Comparison of ENCODE assay signal across 10 cellular contexts in the genomic region with DNA sequence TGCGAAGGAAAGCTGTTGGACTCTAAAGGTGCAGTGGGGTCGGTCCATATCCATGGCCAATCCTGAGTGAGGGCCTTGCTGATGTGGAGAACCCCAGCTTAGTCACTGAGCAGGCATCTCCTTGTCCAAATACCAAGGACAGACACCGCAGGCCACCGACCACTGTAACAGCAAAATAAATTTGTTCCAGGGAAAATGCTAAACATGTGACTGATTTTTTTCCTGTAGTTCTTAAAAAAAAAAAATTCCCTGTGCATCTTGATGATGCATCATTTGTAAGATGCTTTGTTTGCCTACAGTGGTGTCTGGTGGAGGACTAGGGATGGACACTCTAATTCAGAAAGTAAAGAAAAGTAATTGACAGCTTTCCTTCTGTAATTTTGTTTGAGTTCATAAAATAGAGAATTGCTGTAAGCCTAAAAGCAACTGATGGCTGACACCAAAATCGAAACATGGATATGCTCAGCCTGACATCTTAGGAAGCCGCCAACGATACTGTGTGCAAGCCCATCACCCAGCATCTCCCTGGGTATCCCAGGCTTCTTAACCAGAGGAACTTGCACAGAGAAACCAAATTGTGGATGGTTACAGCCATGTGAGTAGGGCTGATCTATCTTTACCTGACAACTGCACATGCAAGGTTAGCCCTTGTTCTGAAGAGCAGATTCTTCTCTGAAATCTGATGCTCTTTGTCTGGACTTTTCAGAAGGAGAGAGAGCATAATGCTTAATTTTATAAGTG.
DNase-seq lines count a peak whose midpoint lies in the region; ATAC-seq, FAIRE-seq and TF ChIP-seq lines count a peak whose summit lies in the region.
"Had no signal": no experiment of that assay in that cellular context is flagged by ENCODE, and none has a peak within 500 bp of the region (broad histone marks: within the 10 kb centered on the region; RNA-seq: fewer than 3 reads in every experiment).

No MANE protein-coding gene starts in this region.

- no peak overlapping the region for H4K5ac ChIP-seq in mesendoderm (ENCODE audit: low read length)

- H3K9me3 ChIP-seq in right lobe of liver (no peaks in the 10 kb centered on the region), HepG2 (ENCODE audit: low read length) (no peaks in the 10 kb centered on the region), aorta (ENCODE audit: control insufficient read depth, low read length) (peaks cover 2% of the 10 kb centered on the region)

- H3K9ac ChIP-seq in HepG2 (ENCODE audit: insufficient read depth, low read depth, low read length): no peak overlapping the region
- H3K9ac ChIP-seq in mesendoderm (ENCODE audit: low read length): no peak overlapping the region

- H3K27ac ChIP-seq in right lobe of liver: peak overlapping the region in 1 of 3 donors; percentile 22
- no peak overlapping the region for H3K27ac ChIP-seq in HepG2 (ENCODE audit: extremely low read length, insufficient read depth, low read length)
- no peak overlapping the region for H3K27ac ChIP-seq in aorta (ENCODE audit: low read depth in 1 of 2, low read length in 2 of 2)
- H3K27ac ChIP-seq in mesendoderm (ENCODE audit: low read depth, low read length): no peak overlapping the region
- H3K27ac ChIP-seq: hepatocyte had no signal

- CTCF ChIA-PET in HepG2 (lab: Yijun Ruan, JAX; ENCODE audit: low intra/inter-chr PET ratio, low total read pairs): no interaction called here
- CTCF ChIA-PET in activated CD8-positive, alpha-beta T cell treated with anti-CD3 and anti-CD28 coated beads for 36 hours (lab: Charles Lee): interaction anchor here (1.1 to 1.6 kb wide), 3 partner anchors 10 to 192 kb away, joined by 4 to 5 read pairs (median 4); no protein-coding TSS in a partner anchor

- H3K4me2 ChIP-seq in HepG2 (ENCODE audit: low read depth, low read length) (no peak overlapping the region), mesendoderm (ENCODE audit: low read length) (no peak overlapping the region)
- H3K4me2 ChIP-seq: hepatocyte had no signal

- no peak overlapping the region for H2BK15ac ChIP-seq in mesendoderm (replicated peaks; ENCODE audit: low read depth)

- no peak for TF ChIP-seq RAD21 in HepG2 (CRISPR knock-in tag; IDR thresholded peaks at IDR 0.05)

- no peaks in the 10 kb centered on the region for H4K20me1 ChIP-seq in HepG2 (ENCODE audit: insufficient read depth, low read length)

- FAIRE-seq in HepG2 (lab: Jason Lieb, UNC): no peak
- FAIRE-seq: colon had no signal

- TF ChIP-seq POLR2A in right lobe of liver (IDR thresholded peaks at IDR 0.05): no peak
- no peak for TF ChIP-seq POLR2A in HepG2 (IDR thresholded peaks at IDR 0.05; ENCODE audit: insufficient read depth in 1 of 2, low read depth in 2 of 2, low read length in 2 of 2)

- H3K27me3 Mint-ChIP-seq in activated CD8-positive, alpha-beta T cell treated with anti-CD3 and anti-CD28 coated beads for 36 hours: no peaks in the 10 kb centered on the region

- H3K4me1 Mint-ChIP-seq in activated CD8-positive, alpha-beta T cell treated with anti-CD3 and anti-CD28 coated beads for 36 hours (ENCODE audit: low read depth): peaks cover 49% of the 10 kb centered on the region

- WGBS in right lobe of liver (ENCODE audit: insufficient coverage, low coverage, low lambda C conversion rate, missing lambda C conversion rate): 66% methylated on average over 4 of the region's 7 CpGs
- 57% methylated on average over 7 of the region's 7 CpGs for WGBS in HepG2 (ENCODE audit: low lambda C conversion rate)
- 82 to 84% methylated on average over 7 of the region's 7 CpGs for WGBS in aorta, 2 donors
- no CpG with 5 or more reads among the region's 7 CpGs for WGBS in mesendoderm (ENCODE audit: extremely low coverage, insufficient coverage, low lambda C conversion rate)

- H3K4me1 ChIP-seq in right lobe of liver: no peaks in the 10 kb centered on the region
- no peaks in the 10 kb centered on the region for H3K4me1 ChIP-seq in HepG2 (ENCODE audit: insufficient read depth, low read length)
- no peaks in the 10 kb centered on the region for H3K4me1 ChIP-seq in aorta (ENCODE audit: control insufficient read depth in 1 of 2, insufficient read depth in 2 of 2, low read length in 2 of 2)
- H3K4me1 ChIP-seq in mesendoderm (ENCODE audit: control insufficient read depth, low read depth, low read length): peaks cover 8% of the 10 kb centered on the region

- no peak overlapping the region for H3K4ac ChIP-seq in mesendoderm (ENCODE audit: low read depth, low read length)

- no peak overlapping the region for H2BK120ac ChIP-seq in mesendoderm (ENCODE audit: low read depth, low read length)

- H3K56ac ChIP-seq in mesendoderm (ENCODE audit: low read length): no peak overlapping the region

- H3K4me3 ChIP-seq in right lobe of liver (no peak overlapping the region), HepG2 (replicated peaks in 1 of 3; ENCODE audit: insufficient read depth in 1 of 3, low read depth in 2 of 3, low read length in 3 of 3) (no peak overlapping the region), aorta (ENCODE audit: low read length in 2 of 2) (no peak overlapping the region), mesendoderm (ENCODE audit: low read length) (no peak overlapping the region)
- H3K4me3 ChIP-seq: hepatocyte had no signal

- no peak overlapping the region for H2AFZ ChIP-seq in HepG2 (ENCODE audit: low read length)
- H2AFZ ChIP-seq: hepatocyte had no signal

- intact Hi-C loops in right lobe of liver (cut with DNase I) (no loop called here), HepG2 (cut with micrococcal nuclease; ENCODE audit: unreplicated experiment) (no loop called here), aorta (cut with DNase I) (no loop called here)
- intact Hi-C loops in activated CD8-positive, alpha-beta T cell treated with anti-CD3 and anti-CD28 coated beads for 36 hours (cut with micrococcal nuclease): loop anchor here (2.0 kb wide), 1 partner anchor 15 kb away; no protein-coding TSS in a partner anchor

- no peak overlapping the region for H2BK5ac ChIP-seq in mesendoderm (ENCODE audit: low read length)

- H2AK5ac ChIP-seq in mesendoderm (ENCODE audit: low read length): no peak overlapping the region

- POLR2A ChIA-PET in HepG2 (lab: Yijun Ruan, JAX): no interaction called here
- POLR2A ChIA-PET in activated CD8-positive, alpha-beta T cell treated with anti-CD3 and anti-CD28 coated beads for 36 hours (lab: Charles Lee): interaction anchor here (1.0 to 2.1 kb wide), 7 partner anchors 15 to 188 kb away, joined by 4 to 14 read pairs (median 4); no protein-coding TSS in a partner anchor

- H3K23ac ChIP-seq in mesendoderm (ENCODE audit: low read length): no peak overlapping the region

- peaks cover 7% of the 10 kb centered on the region for H3K9me3 Mint-ChIP-seq in activated CD8-positive, alpha-beta T cell treated with anti-CD3 and anti-CD28 coated beads for 36 hours

- no peaks in the 10 kb centered on the region for H3K79me2 ChIP-seq in HepG2 (ENCODE audit: insufficient read depth, low read length)
- no peaks in the 10 kb centered on the region for H3K79me2 ChIP-seq in mesendoderm (ENCODE audit: control insufficient read depth, insufficient read depth, low read length)
- H3K79me2 ChIP-seq: hepatocyte had no signal

- ATAC-seq in right lobe of liver: peak; percentile 7 to 33 (median 15)
- ATAC-seq in HepG2: no peak
- peak; percentile 32 for ATAC-seq in activated CD8-positive, alpha-beta T cell treated with anti-CD3 and anti-CD28 coated beads for 36 hours
- peak; percentile 21 for ATAC-seq in aorta (ENCODE audit: low FRiP score)
- ATAC-seq in HG03460 (IDR thresholded peaks at IDR 0.05; ENCODE audit: unreplicated experiment): no peak

- H3K18ac ChIP-seq in mesendoderm (ENCODE audit: low read length): no peak overlapping the region

- no peak for TF ChIP-seq EP300 in HepG2 (IDR thresholded peaks at IDR 0.05; ENCODE audit: low read depth in 2 of 2, low read length in 2 of 2)
- no peak for TF ChIP-seq EP300 in HepG2 (CRISPR knock-in tag; IDR thresholded peaks at IDR 0.05; ENCODE audit: borderline replicate concordance)

- peaks cover 13% of the 10 kb centered on the region for H3K36me3 Mint-ChIP-seq in activated CD8-positive, alpha-beta T cell treated with anti-CD3 and anti-CD28 coated beads for 36 hours (ENCODE audit: low read depth)

- no peak overlapping the region for H4K8ac ChIP-seq in mesendoderm (ENCODE audit: low read depth, low read length)

- no peak for DNase-seq in right lobe of liver
- DNase-seq in HepG2 (ENCODE audit: low spot score): no peak
- DNase-seq in activated CD8-positive, alpha-beta T cell treated with anti-CD3 and anti-CD28 coated beads for 36 hours: no peak
- DNase-seq in kidney tubule cell (ENCODE audit: low spot score): peak; percentile 46
- no peak for DNase-seq in aorta
- DNase-seq in effector CD8-positive, alpha-beta T cell (lab: John Stamatoyannopoulos, UW): no peak
- DNase-seq in mesendoderm: no peak

- no peaks in the 10 kb centered on the region for H3K27me3 ChIP-seq in right lobe of liver
- peaks cover 2% of the 10 kb centered on the region in 2 experiments; a peak in 3 of 5 replicates for H3K27me3 ChIP-seq in HepG2 (ENCODE audit: control insufficient read depth in 1 of 2, insufficient read depth in 2 of 2, low read length in 2 of 2)
- H3K27me3 ChIP-seq in aorta (ENCODE audit: control insufficient read depth in 1 of 2, insufficient read depth in 2 of 2, low read length in 1 of 2): no peaks in the 10 kb centered on the region
- no peaks in the 10 kb centered on the region for H3K27me3 ChIP-seq in mesendoderm (ENCODE audit: insufficient read depth, low read length, poor library complexity)
- H3K27me3 ChIP-seq: hepatocyte had no signal

- peak overlapping the region; percentile 40 for H3K4me3 Mint-ChIP-seq in activated CD8-positive, alpha-beta T cell treated with anti-CD3 and anti-CD28 coated beads for 36 hours

- H3K36me3 ChIP-seq in right lobe of liver (no peaks in the 10 kb centered on the region), HepG2 (replicated peaks in 1 of 2; ENCODE audit: control insufficient read depth in 1 of 2, insufficient read depth in 2 of 2, low read length in 2 of 2) (no peaks in the 10 kb centered on the region), aorta (ENCODE audit: control insufficient read depth in 1 of 2, insufficient read depth in 2 of 2, low read length in 1 of 2) (no peaks in the 10 kb centered on the region), mesendoderm (ENCODE audit: control insufficient read depth, insufficient read depth, low read length) (no peaks in the 10 kb centered on the region)

- BruUV-seq in HepG2 (replicated peaks; lab: Mats Ljungman, UMichigan): no TSS peak

- no peaks in the 10 kb centered on the region for H3K79me1 ChIP-seq in mesendoderm (ENCODE audit: low read length)

- in situ Hi-C loops in HepG2 (cut with HindIII; ENCODE audit: extremely low pct_ligation_motif_present, low pct_unique_long_range_greater_than_20kb): no loop called here

- TF ChIP-seq CTCF in right lobe of liver (IDR thresholded peaks at IDR 0.05): no peak
- TF ChIP-seq CTCF in HepG2 (CRISPR knock-in tag; IDR thresholded peaks at IDR 0.05): no peak
- no peak for TF ChIP-seq CTCF in activated CD8-positive, alpha-beta T cell treated with anti-CD3 and anti-CD28 coated beads for 36 hours (IDR thresholded peaks at IDR 0.05)

- H3K27ac Mint-ChIP-seq in activated CD8-positive, alpha-beta T cell treated with anti-CD3 and anti-CD28 coated beads for 36 hours: peak overlapping the region; percentile 96

TF ChIP-seq in HepG2, 621 proteins besides CTCF, POLR2A, EP300 and RAD21 (continues in another document):
- TF ChIP-seq WIZ (CRISPR knock-in tag; IDR thresholded peaks at IDR 0.05): no peak
- no peak for TF ChIP-seq ZNF451 (CRISPR knock-in tag; IDR thresholded peaks at IDR 0.05)
- TF ChIP-seq ESRRA (CRISPR knock-in tag; IDR thresholded peaks at IDR 0.05; ENCODE audit: low read depth): no peak

Comparison
In these comparisons a context has a peak if more than half of its experiments do, and no peak if none do; other contexts are left out.
1. ATAC-seq: peak in right lobe of liver (4 of 4), activated CD8-positive, alpha-beta T cell treated with anti-CD3 and anti-CD28 coated beads for 36 hours (single experiment) and aorta (single experiment); none in HepG2 (single experiment) and HG03460 (single experiment).